In genomic region chr4:2462992-2463762, GRCh38 we compare ENCODE assay signal across 9 cellular contexts. TPM values are rescaled to one million over a fixed set of nuclear protein-coding genes. Genes with fewer than 3 reads are reported as not detected.
DNase-seq lines count a peak whose midpoint lies in the region; ATAC-seq, FAIRE-seq and TF ChIP-seq lines count a peak whose summit lies in the region.
"Had no signal": no experiment of that assay in that cellular context is flagged by ENCODE, and none has a peak within 500 bp of the region (broad histone marks: within the 10 kb centered on the region; RNA-seq: fewer than 3 reads in every experiment).

No MANE protein-coding gene starts in this region.

- in situ Hi-C loops in K562 (cut with MboI), result no loop called here

- no peak overlapping the region for H3K4ac ChIP-seq in mesenchymal stem cell (ENCODE audit: low read depth in 1 of 2, low read length in 2 of 2)

- H3K9me3 ChIP-seq in heart left ventricle, result no peaks in the 10 kb centered on the region
- no peaks in the 10 kb centered on the region for H3K9me3 ChIP-seq in K562 (replicated peaks; ENCODE audit: control insufficient read depth, insufficient read depth, low read depth, low read length)
- no peaks in the 10 kb centered on the region for H3K9me3 ChIP-seq in mesenchymal stem cell (ENCODE audit: control insufficient read depth, low read length)
- no peaks in the 10 kb centered on the region for H3K9me3 ChIP-seq in upper lobe of right lung

- WGBS in heart left ventricle, 4 donors, result 35 to 64% (median 39%) methylated on average over 18 to 35 of the region's 35 CpGs
- WGBS in K562 (ENCODE audit: insufficient coverage, low coverage, missing lambda C conversion rate), result 71% methylated on average over 18 of the region's 35 CpGs
- 37% methylated on average over 34 of the region's 35 CpGs for WGBS in mesenchymal stem cell

- no peaks in the 10 kb centered on the region for H3K9me1 ChIP-seq in K562 (ENCODE audit: control insufficient read depth, insufficient read depth, low read length)

- H3K9ac ChIP-seq in K562 (ENCODE audit: insufficient read depth in 1 of 2, low read depth in 2 of 2, low read length in 2 of 2), result peak overlapping the region in 1 of 2 experiments; percentile 89; a peak in 2 of 4 replicates
- peak overlapping the region; percentile 45 for H3K9ac ChIP-seq in mesenchymal stem cell (ENCODE audit: low read length)

- TF ChIP-seq EP300 in K562 (IDR thresholded peaks at IDR 0.05; ENCODE audit: low read length), result no peak

- ATAC-seq in heart left ventricle, result no peak
- no peak for ATAC-seq in left ventricle myocardium superior
- ATAC-seq in K562, result no peak
- no peak for ATAC-seq in upper lobe of right lung
- no peak for ATAC-seq in GM21360 (IDR thresholded peaks at IDR 0.05; ENCODE audit: unreplicated experiment)

- H3K23ac ChIP-seq in mesenchymal stem cell (ENCODE audit: low read length in 2 of 2), result no peak overlapping the region

- no peak overlapping the region for H3K14ac ChIP-seq in mesenchymal stem cell (ENCODE audit: low read length in 2 of 2)

- no peak overlapping the region for H3K18ac ChIP-seq in mesenchymal stem cell (ENCODE audit: low read depth in 1 of 2, low read length in 2 of 2)

- no peak overlapping the region for H2BK5ac ChIP-seq in mesenchymal stem cell (ENCODE audit: low read depth, low read length, poor library complexity, severe bottlenecking)

- H2BK120ac ChIP-seq in mesenchymal stem cell (ENCODE audit: low read depth, low read length), result no peak overlapping the region

- H3K36me3 ChIP-seq in heart left ventricle, result no peaks in the 10 kb centered on the region
- H3K36me3 ChIP-seq in K562 (ENCODE audit: control insufficient read depth, insufficient read depth, low read length), result no peaks in the 10 kb centered on the region; the same call in 2 of the 3 replicates
- H3K36me3 ChIP-seq in mesenchymal stem cell (ENCODE audit: control insufficient read depth in 1 of 2, insufficient read depth in 2 of 2, low read depth in 1 of 2, low read length in 2 of 2), result peaks cover 6% of the 10 kb centered on the region in 2 experiments
- H3K36me3 ChIP-seq in upper lobe of right lung, result no peaks in the 10 kb centered on the region

- peaks cover 3% of the 10 kb centered on the region for H3K79me1 ChIP-seq in mesenchymal stem cell (replicated peaks; ENCODE audit: low read length, poor library complexity, severe bottlenecking)

- peak overlapping the region in 6 of 12 donors; percentile 53 to 78 (median 65) for H3K27ac ChIP-seq in heart left ventricle
- no peak overlapping the region for H3K27ac ChIP-seq in K562 (ENCODE audit: extremely low read depth, low read depth, low read length)
- no peak overlapping the region for H3K27ac ChIP-seq in mesenchymal stem cell (ENCODE audit: low read length, poor library complexity, severe bottlenecking)
- H3K27ac ChIP-seq in upper lobe of right lung, result no peak overlapping the region

- no peak overlapping the region for H2AK5ac ChIP-seq in mesenchymal stem cell (ENCODE audit: low read length, severe bottlenecking)

- no peak overlapping the region for H2BK15ac ChIP-seq in mesenchymal stem cell (ENCODE audit: low read depth, poor library complexity, severe bottlenecking)

- TF ChIP-seq POLR2A in heart left ventricle (IDR thresholded peaks at IDR 0.05), result no peak
- no peak for TF ChIP-seq POLR2A in K562 (conservative IDR thresholded peaks at IDR 0.05)

- no peak overlapping the region for H2BK12ac ChIP-seq in mesenchymal stem cell (ENCODE audit: low read length in 2 of 2)

- H2AFZ ChIP-seq in K562 (ENCODE audit: low read depth, low read length) (0 out of 2 replicates have a peak overlapping the region, but pooled peaks have one; percentile 46), mesenchymal stem cell (ENCODE audit: low read depth, low read length) (no peak overlapping the region)

- no peak for FAIRE-seq in K562 (lab: Jason Lieb, UNC)

- H3K4me3 ChIP-seq in heart left ventricle (peak overlapping the region; percentile 35 to 80 (median 60)), K562 (peak overlapping the region; percentile 48), mesenchymal stem cell (ENCODE audit: insufficient read depth in 1 of 2, low read depth in 1 of 2, low read length in 2 of 2) (peak overlapping the region in 1 of 2 experiments; percentile 36), upper lobe of right lung (peak overlapping the region; percentile 52)

- TF ChIP-seq RAD21 in K562 (CRISPR knock-in tag; conservative IDR thresholded peaks at IDR 0.05 in 1 of 2, IDR thresholded peaks at IDR 0.05 in 1 of 2), result no peak

- intact Hi-C loops in heart left ventricle (cut with DNase I), result loop anchor here in 9 of 10 donors (2.0 to 10.0 kb wide), 8 partner anchors 72 to 246 kb away; partner anchors contain the start of genes FAM193A (in 3 of the 9), HAUS3 (in 1 of the 9) and POLN (in 1 of the 9)
- intact Hi-C loops in left ventricle myocardium superior (cut with micrococcal nuclease), result loop anchor here (10.0 kb wide), 1 partner anchor 238 kb away; no protein-coding TSS in a partner anchor
- intact Hi-C loops in K562 (cut with micrococcal nuclease), result no loop called here
- intact Hi-C loops in upper lobe of right lung (cut with DNase I), result no loop called here

- BruUV-seq in K562 (replicated peaks; lab: Mats Ljungman, UMichigan), result no TSS peak

- CTCF ChIA-PET in K562 (lab: Yijun Ruan, JAX; ENCODE audit: low intra/inter-chr PET ratio), result interaction anchor here (2.4 kb wide), 1 partner anchor 243 kb away, joined by 19 read pairs; no protein-coding TSS in a partner anchor

- H4K8ac ChIP-seq in mesenchymal stem cell (ENCODE audit: low read length), result no peak overlapping the region

- DNase-seq in heart left ventricle, result no peak
- no peak for DNase-seq in left ventricle myocardium superior
- DNase-seq in K562 (ENCODE audit: extremely low read depth in 1 of 4, low spot score in 3 of 4), result no peak
- no peak for DNase-seq in mesenchymal stem cell
- DNase-seq in upper lobe of right lung, result no peak
- DNase-seq in Kasumi-1 (lab: John Stamatoyannopoulos, UW), result no peak
- no peak for DNase-seq in RPMI8226

- no peak overlapping the region for H4K91ac ChIP-seq in mesenchymal stem cell (ENCODE audit: low read length)

- peaks cover 8% of the 10 kb centered on the region for H3K79me2 ChIP-seq in K562 (ENCODE audit: control insufficient read depth, insufficient read depth, low read length)

- TF ChIP-seq CTCF in heart left ventricle (IDR thresholded peaks at IDR 0.05) (peak in 2 of 12 donors; percentile 3 to 5), K562 (IDR thresholded peaks at IDR 0.05 in 2 of 3, conservative IDR thresholded peaks at IDR 0.05 in 1 of 3; ENCODE audit: insufficient read depth in 2 of 3, low read depth in 1 of 3, low read length in 3 of 3) (no peak), upper lobe of right lung (IDR thresholded peaks at IDR 0.05) (no peak)

- H3K4me1 ChIP-seq in heart left ventricle (peaks cover 5 to 24% (median 17%) of the 10 kb centered on the region in 12 donors), K562 (replicated peaks in 1 of 2; ENCODE audit: control insufficient read depth in 2 of 2, insufficient read depth in 2 of 2, low read length in 2 of 2) (peaks cover 17 to 61% of the 10 kb centered on the region in 2 experiments; a peak in 4 of 5 replicates), mesenchymal stem cell (ENCODE audit: control insufficient read depth, insufficient read depth, low read depth, low read length) (peaks cover 14% of the 10 kb centered on the region), upper lobe of right lung (peaks cover 10% of the 10 kb centered on the region)

- H3K4me2 ChIP-seq in K562 (ENCODE audit: insufficient read depth, low read length) (peak overlapping the region; percentile 20; the same call in 1 of the 2 replicates), mesenchymal stem cell (ENCODE audit: low read length, poor library complexity, severe bottlenecking) (peak overlapping the region; percentile 87)

- H4K20me1 ChIP-seq in K562 (replicated peaks; ENCODE audit: control insufficient read depth, insufficient read depth, low read length), result no peaks in the 10 kb centered on the region

- peaks cover 0 to 12% (median 0%) of the 10 kb centered on the region in 9 donors for H3K27me3 ChIP-seq in heart left ventricle
- H3K27me3 ChIP-seq in K562 (ENCODE audit: control insufficient read depth in 2 of 2, insufficient read depth in 2 of 2, low read length in 2 of 2), result peaks cover 12 to 21% of the 10 kb centered on the region in 2 experiments; a peak in 4 of 5 replicates
- peaks cover 10 to 14% of the 10 kb centered on the region in 2 experiments for H3K27me3 ChIP-seq in mesenchymal stem cell (ENCODE audit: control insufficient read depth in 1 of 2, insufficient read depth in 1 of 2, low read length in 2 of 2)
- no peaks in the 10 kb centered on the region for H3K27me3 ChIP-seq in upper lobe of right lung

- POLR2A ChIA-PET in K562 (lab: Yijun Ruan, JAX), result interaction anchor here (0.8 kb wide), 1 partner anchor 10 kb away, joined by 3 read pairs; no protein-coding TSS in a partner anchor

RNA-seq across cellular contexts. Expression of gene RNF4, which starts 5.7 kb away (rescaled TPM):
- total RNA-seq in heart left ventricle (10 to 100 TPM; 24.3 to 45.7 (median 30.8) TPM), left ventricle myocardium superior (26.1 TPM), K562 (2014; rRNA removed) (32.1 and 35.5 TPM in 2 replicates), K562 (2014; rRNA removed; fragmentation: Illumina TruSeq; extraction: Trizol) (38.0 and 40.9 TPM in 2 replicates), K562 (2015; rRNA removed; fragmentation: Illumina TruSeq; extraction: Trizol) (46.0 and 47.1 TPM in 2 replicates), K562 (2021) (43.5 and 49.1 TPM in 2 replicates), upper lobe of right lung (41.0 TPM)
- polyA plus RNA-seq in heart left ventricle (10 to 100 TPM; 10.6 to 36.3 TPM), K562 (2011; rRNA removed) (51.5 and 54.7 TPM in 2 replicates), K562 (2014; fragmentation: Illumina TruSeq; extraction: Trizol) (40.4 and 44.8 TPM in 2 replicates), K562 (2014; fragmentation: Nextera tagmentation; extraction: Ambion mirVana) (10 to 100 TPM; 19.2 to 59.3 TPM), K562 (2014; rRNA removed) (32.6 and 35.2 TPM in 2 replicates)
- total RNA-seq in K562 (2011; cell fraction: chromatin; rRNA removed; ENCODE audit: low replicate concordance), result 223 and 256 TPM in 2 replicates
- total RNA-seq in K562 (2011; cell fraction: nucleolus; rRNA removed), result 134 and 146 TPM in 2 replicates
- 170 and 171 TPM in 2 replicates for total RNA-seq in K562 (2011; cell fraction: nucleoplasm; rRNA removed)
- polyA plus RNA-seq in K562 (2011; cell fraction: cytosol; rRNA removed), result 44.6 and 45.9 TPM in 2 replicates
- 74.6 and 75.8 TPM in 2 replicates for polyA plus RNA-seq in K562 (2011; cell fraction: nucleus; rRNA removed)
- polyA plus RNA-seq in K562 (2012), result 34.3 and 38.0 TPM in 2 replicates
- 56.5 and 61.8 TPM in 2 replicates for polyA minus RNA-seq in K562 (2011; rRNA and poly(A)+ RNA removed)
- polyA minus RNA-seq in K562 (2011; cell fraction: cytosol; rRNA and poly(A)+ RNA removed), result 35.3 and 43.3 TPM in 2 replicates
- polyA minus RNA-seq in K562 (2011; cell fraction: nucleus; rRNA and poly(A)+ RNA removed), result 68.3 and 94.6 TPM in 2 replicates
- polyA plus RNA-seq in mesenchymal stem cell (2013, experiment 1 of 2), result 50.8 TPM
- polyA plus RNA-seq in mesenchymal stem cell (2013, experiment 2 of 2), result 49.7 TPM

RNA-seq across cellular contexts. Expression of gene CFAP99, which starts 44.4 kb away (rescaled TPM):
- total RNA-seq in heart left ventricle (not detected), left ventricle myocardium superior (not detected), K562 (2014; rRNA removed) (0.12 TPM in 1 of 2 replicates, not detected in the other), K562 (2014; rRNA removed; fragmentation: Illumina TruSeq; extraction: Trizol) (not detected in 2 replicates), K562 (2015; rRNA removed; fragmentation: Illumina TruSeq; extraction: Trizol) (not detected in 2 replicates), K562 (2021) (0.18 and 0.22 TPM in 2 replicates), upper lobe of right lung (not detected)
- polyA plus RNA-seq in heart left ventricle (not detected), K562 (2011; rRNA removed) (0.07 and 0.12 TPM in 2 replicates), K562 (2014; fragmentation: Illumina TruSeq; extraction: Trizol) (0.09 and 0.17 TPM in 2 replicates), K562 (2014; fragmentation: Nextera tagmentation; extraction: Ambion mirVana) (not detected), K562 (2014; rRNA removed) (not detected in 2 replicates)
- total RNA-seq in K562 (2011; cell fraction: chromatin; rRNA removed; ENCODE audit: low replicate concordance), result 0.37 TPM in 1 of 2 replicates, not detected in the other
- total RNA-seq in K562 (2011; cell fraction: nucleolus; rRNA removed), result 0.17 TPM in 1 of 2 replicates, not detected in the other
- 0.66 TPM in 1 of 2 replicates, not detected in the other for total RNA-seq in K562 (2011; cell fraction: nucleoplasm; rRNA removed)
- polyA plus RNA-seq in K562 (2011; cell fraction: cytosol; rRNA removed), result 0.07 and 0.12 TPM in 2 replicates
- polyA plus RNA-seq in K562 (2011; cell fraction: nucleus; rRNA removed), result 0.11 and 0.24 TPM in 2 replicates
- polyA plus RNA-seq in K562 (2012), result 0.23 and 0.32 TPM in 2 replicates
- polyA minus RNA-seq in K562 (2011; rRNA and poly(A)+ RNA removed), result not detected in 2 replicates
- not detected in 2 replicates for polyA minus RNA-seq in K562 (2011; cell fraction: cytosol; rRNA and poly(A)+ RNA removed)
- polyA minus RNA-seq in K562 (2011; cell fraction: nucleus; rRNA and poly(A)+ RNA removed), result not detected in 2 replicates
- polyA plus RNA-seq in mesenchymal stem cell (2013, experiment 1 of 2), result 0.03 TPM
- not detected for polyA plus RNA-seq in mesenchymal stem cell (2013, experiment 2 of 2)
- total RNA-seq: activated CD8-positive, alpha-beta memory T cell treated with anti-CD3 and anti-CD28 coated beads for 36 hours had no signal

RNA-seq across cellular contexts. Expression of gene ZFYVE28, which starts 44.7 kb away (rescaled TPM):
- 10 to 100 TPM in 2 of 9 donors, 1 to 10 TPM in 7; 2.6 to 11.9 (median 5.6) TPM for total RNA-seq in heart left ventricle
- 1 to 10 TPM; 4.3 to 5.0 TPM for polyA plus RNA-seq in heart left ventricle
- total RNA-seq in left ventricle myocardium superior, result 5.6 TPM
- total RNA-seq in K562 (2011; cell fraction: chromatin; rRNA removed; ENCODE audit: low replicate concordance), result 99.5 and 128 TPM in 2 replicates
- 69.4 and 77.0 TPM in 2 replicates for total RNA-seq in K562 (2011; cell fraction: nucleolus; rRNA removed)
- total RNA-seq in K562 (2011; cell fraction: nucleoplasm; rRNA removed), result 69.0 and 126 TPM in 2 replicates
- 11.9 and 15.6 TPM in 2 replicates for total RNA-seq in K562 (2014; rRNA removed)
- total RNA-seq in K562 (2014; rRNA removed; fragmentation: Illumina TruSeq; extraction: Trizol), result 5.0 and 6.1 TPM in 2 replicates
- 10.7 and 11.0 TPM in 2 replicates for total RNA-seq in K562 (2015; rRNA removed; fragmentation: Illumina TruSeq; extraction: Trizol)
- total RNA-seq in K562 (2021), result 24.8 and 25.1 TPM in 2 replicates
- 8.2 and 13.7 TPM in 2 replicates for polyA plus RNA-seq in K562 (2011; rRNA removed)
- 10.1 and 10.3 TPM in 2 replicates for polyA plus RNA-seq in K562 (2011; cell fraction: cytosol; rRNA removed)
- polyA plus RNA-seq in K562 (2011; cell fraction: nucleus; rRNA removed), result 85.0 and 102 TPM in 2 replicates
- polyA plus RNA-seq in K562 (2012), result 15.0 and 16.5 TPM in 2 replicates
- polyA plus RNA-seq in K562 (2014; fragmentation: Illumina TruSeq; extraction: Trizol), result 8.9 and 10.3 TPM in 2 replicates
- polyA plus RNA-seq in K562 (2014; fragmentation: Nextera tagmentation; extraction: Ambion mirVana), result 1 to 10 TPM; 1.3 to 2.1 TPM
- polyA plus RNA-seq in K562 (2014; rRNA removed), result 16.2 and 20.0 TPM in 2 replicates
- polyA minus RNA-seq in K562 (2011; rRNA and poly(A)+ RNA removed), result 10.9 and 12.1 TPM in 2 replicates
- 7.9 and 11.7 TPM in 2 replicates for polyA minus RNA-seq in K562 (2011; cell fraction: cytosol; rRNA and poly(A)+ RNA removed)
- 20.1 and 25.1 TPM in 2 replicates for polyA minus RNA-seq in K562 (2011; cell fraction: nucleus; rRNA and poly(A)+ RNA removed)
- polyA plus RNA-seq in mesenchymal stem cell (2013, experiment 1 of 2), result 1.0 TPM
- polyA plus RNA-seq in mesenchymal stem cell (2013, experiment 2 of 2), result 1.2 TPM
- 16.6 TPM for total RNA-seq in upper lobe of right lung

Comparison
In these comparisons a context has a peak if more than half of its experiments do, and no peak if none do; other contexts are left out.
1. intact Hi-C loops: an anchor here in heart left ventricle (2.0 to 10.0 kb wide) and left ventricle myocardium superior (10.0 kb wide); none called in K562 and upper lobe of right lung.